ENCODE assay signal across 19 cellular contexts in the genomic region with DNA sequence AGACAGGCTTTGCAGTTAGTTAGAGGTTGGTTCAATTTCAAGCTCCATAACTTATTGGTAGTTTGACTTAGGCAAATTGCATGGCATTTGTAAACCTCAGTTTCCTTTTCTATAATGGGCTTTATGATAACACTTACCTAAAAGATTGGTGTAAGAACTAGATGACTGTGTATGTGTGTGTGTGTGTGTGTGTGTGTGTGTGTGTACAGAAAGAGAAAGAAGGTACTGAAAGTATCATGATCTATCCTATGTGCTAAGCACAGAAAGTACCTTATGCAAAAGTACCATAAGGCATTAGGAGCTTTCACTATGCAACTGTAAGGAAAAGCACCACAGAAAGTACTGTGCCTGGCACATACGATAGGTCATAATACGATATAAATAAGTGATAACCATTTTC.
DNase-seq lines count a peak whose midpoint lies in the region; ATAC-seq and TF ChIP-seq lines count a peak whose summit lies in the region.
"Had no signal": no experiment of that assay in that cellular context is flagged by ENCODE, and none has a peak within 500 bp of the region (broad histone marks: within the 10 kb centered on the region; RNA-seq: fewer than 3 reads in every experiment).

No MANE protein-coding gene starts in this region.

- TF ChIP-seq POLR2A in breast epithelium (IDR thresholded peaks at IDR 0.05): no peak

- H3K9me3 ChIP-seq in breast epithelium: no peaks in the 10 kb centered on the region
- H3K9me3 ChIP-seq: spleen, suprapubic skin had no signal

- no peaks in the 10 kb centered on the region for H3K4me1 ChIP-seq in breast epithelium
- H3K4me1 ChIP-seq: parathyroid adenoma, spleen, suprapubic skin had no signal

- no peak overlapping the region for H3K27ac Mint-ChIP-seq in glutamatergic neuron (ENCODE audit: unreplicated experiment)
- H3K27ac Mint-ChIP-seq: activated CD4-positive, alpha-beta T cell treated with anti-CD3 and anti-CD28 coated beads, Interleukin-2, amount 10 ng/mL, durations not matched to agents 24 days and 14 days; activated T-helper 1 cell treated with anti-CD3 and anti-CD28 coated beads, Interleukin-12 subunit alpha, Interleukin-12 subunit beta, Interleukin-2, Interleukin-4 antibody, amounts not matched to agents 30 ng/mL and 10 ng/mL and 1 ng/mL, durations not matched to agents 14 hours and 24 hours and 36 hours; CD4-positive, CD25-positive, alpha-beta regulatory T cell; T-helper 2 cell treated with Interferon-gamma antibody and Interleukin-4, amounts not matched to agents 5 μg/mL and 100 μg/mL, for 36 hours had no signal

- TF ChIP-seq CTCF in GM12865 (IDR thresholded peaks at IDR 0.05; ENCODE audit: insufficient read depth, low read depth, low read length, missing control alignments) (no peak), glutamatergic neuron (IDR thresholded peaks at IDR 0.05; ENCODE audit: partially characterized antibody, unreplicated experiment) (no peak), breast epithelium (IDR thresholded peaks at IDR 0.05) (no peak)

- H3K4me3 ChIP-seq in GM12865 (ENCODE audit: low read depth, low read length): no peak overlapping the region
- no peak overlapping the region for H3K4me3 ChIP-seq in breast epithelium
- H3K4me3 ChIP-seq: spleen, suprapubic skin had no signal

- ATAC-seq in GM19324 (IDR thresholded peaks at IDR 0.05; ENCODE audit: low FRiP score, unreplicated experiment) (peak; percentile 93), HG02678 (IDR thresholded peaks at IDR 0.05; ENCODE audit: unreplicated experiment) (peak; percentile 87), HG03342 (IDR thresholded peaks at IDR 0.05; ENCODE audit: unreplicated experiment) (peak; percentile 77)

- no peaks in the 10 kb centered on the region for H3K27me3 ChIP-seq in breast epithelium
- H3K27me3 ChIP-seq: spleen, suprapubic skin had no signal

- H3K27ac ChIP-seq in breast epithelium: no peak overlapping the region
- H3K27ac ChIP-seq: parathyroid adenoma, spleen, suprapubic skin had no signal

- no peaks in the 10 kb centered on the region for H3K36me3 ChIP-seq in breast epithelium
- H3K36me3 ChIP-seq: spleen, suprapubic skin had no signal

- intact Hi-C loops in breast epithelium (cut with DNase I; ENCODE audit: low total_unique reads): no loop called here

- peak; percentile 60 for DNase-seq in GM12865 (ENCODE audit: low read depth)
- no peak for DNase-seq in activated CD4-positive, CD25-positive, alpha-beta regulatory T cell treated with anti-CD3 and anti-CD28 coated beads, Interleukin-2, amount 50 U/mL, for 72 hours
- no peak for DNase-seq in glutamatergic neuron
- DNase-seq in breast epithelium (ENCODE audit: low spot score in 2 of 2): no peak
- DNase-seq in NCI-H2227 (lab: John Stamatoyannopoulos, UW; ENCODE audit: unreplicated experiment): no peak
- DNase-seq: activated CD4-positive, alpha-beta T cell treated with anti-CD3 and anti-CD28 coated beads, Interleukin-2, amount 10 ng/mL, durations not matched to agents 24 days and 14 days; CD4-positive, CD25-positive, alpha-beta regulatory T cell; head of caudate nucleus; NCI-H2171; NK-92 treated with Interleukin-12 subunit alpha and Interleukin-12 subunit beta, amount 100 ng/mL, for 24 hours; SHP77; spleen had no signal

- no peaks in the 10 kb centered on the region for H3K27me3 Mint-ChIP-seq in glutamatergic neuron (ENCODE audit: unreplicated experiment)
- H3K27me3 Mint-ChIP-seq: activated CD4-positive, alpha-beta T cell treated with anti-CD3 and anti-CD28 coated beads, Interleukin-2, amount 10 ng/mL, durations not matched to agents 24 days and 14 days; CD4-positive, CD25-positive, alpha-beta regulatory T cell had no signal

- no peaks in the 10 kb centered on the region for H3K36me3 Mint-ChIP-seq in glutamatergic neuron (ENCODE audit: unreplicated experiment)
- H3K36me3 Mint-ChIP-seq: CD4-positive, CD25-positive, alpha-beta regulatory T cell had no signal

- no peaks in the 10 kb centered on the region for H3K4me1 Mint-ChIP-seq in glutamatergic neuron (ENCODE audit: low read depth, unreplicated experiment)
- H3K4me1 Mint-ChIP-seq: activated CD4-positive, alpha-beta T cell treated with anti-CD3 and anti-CD28 coated beads, Interleukin-2, amount 10 ng/mL, durations not matched to agents 24 days and 14 days; CD4-positive, CD25-positive, alpha-beta regulatory T cell had no signal

- no peaks in the 10 kb centered on the region for H3K9me3 Mint-ChIP-seq in glutamatergic neuron (ENCODE audit: unreplicated experiment)
- H3K9me3 Mint-ChIP-seq: activated CD4-positive, alpha-beta T cell treated with anti-CD3 and anti-CD28 coated beads, Interleukin-2, amount 10 ng/mL, durations not matched to agents 24 days and 14 days; activated T-helper 1 cell treated with anti-CD3 and anti-CD28 coated beads, Interleukin-12 subunit alpha, Interleukin-12 subunit beta, Interleukin-2, Interleukin-4 antibody, amounts not matched to agents 30 ng/mL and 10 ng/mL and 1 ng/mL, durations not matched to agents 14 hours and 24 hours and 36 hours; T-helper 2 cell treated with Interferon-gamma antibody and Interleukin-4, amounts not matched to agents 5 μg/mL and 100 μg/mL, for 36 hours had no signal

- no peak overlapping the region for H3K4me3 Mint-ChIP-seq in glutamatergic neuron (ENCODE audit: unreplicated experiment)
- H3K4me3 Mint-ChIP-seq: activated CD4-positive, alpha-beta T cell treated with anti-CD3 and anti-CD28 coated beads, Interleukin-2, amount 10 ng/mL, durations not matched to agents 24 days and 14 days; activated T-helper 1 cell treated with anti-CD3 and anti-CD28 coated beads, Interleukin-12 subunit alpha, Interleukin-12 subunit beta, Interleukin-2, Interleukin-4 antibody, amounts not matched to agents 30 ng/mL and 10 ng/mL and 1 ng/mL, durations not matched to agents 14 hours and 24 hours and 36 hours; CD4-positive, CD25-positive, alpha-beta regulatory T cell; T-helper 2 cell treated with Interferon-gamma antibody and Interleukin-4, amounts not matched to agents 5 μg/mL and 100 μg/mL, for 36 hours had no signal
